Comparison of ENCODE assay signal across 23 cellular contexts in genomic region chr13:97951376-97951775, GRCh38.
"Had no signal": no experiment of that assay in that cellular context is flagged by ENCODE, and none has a peak within 500 bp of the region (broad histone marks: within the 10 kb centered on the region; RNA-seq: fewer than 3 reads in every experiment).

No MANE protein-coding gene starts in this region.

- H3K4me1 ChIP-seq: colonic mucosa, esophagus squamous epithelium, gastrocnemius medialis, heart right ventricle, left lung, lower lobe of right lung had no signal

- DNase-seq: colonic mucosa; cortex of kidney; effector CD8-positive, alpha-beta T cell; effector memory CD8-positive, alpha-beta T cell; endodermal cell; erythroblast; esophagus squamous epithelium; foreskin fibroblast; foreskin melanocyte; gastrocnemius medialis; glutamatergic neuron; head of caudate nucleus; heart right ventricle; hippocampal formation; left cardiac atrium; left lung; left ventricle myocardium superior; lower lobe of right lung; mesenchymal stem cell; mucosa of descending colon; naive B cell had no signal

- H3K27me3 ChIP-seq: colonic mucosa, esophagus squamous epithelium, gastrocnemius medialis, heart right ventricle, left lung had no signal

- H3K9me3 ChIP-seq: colonic mucosa, esophagus squamous epithelium, gastrocnemius medialis, heart right ventricle, lower lobe of right lung, mucosa of descending colon had no signal

- ATAC-seq: effector memory CD8-positive, alpha-beta T cell; esophagus mucosa; gastrocnemius medialis; heart right ventricle; left cardiac atrium; left lung; left ventricle myocardium superior; lower lobe of right lung; mucosa of descending colon had no signal

- H3K4me3 ChIP-seq: colonic mucosa, esophagus squamous epithelium, gastrocnemius medialis, heart right ventricle, left lung, lower lobe of right lung, mucosa of descending colon had no signal

- H3K36me3 ChIP-seq: colonic mucosa, esophagus squamous epithelium, gastrocnemius medialis, heart right ventricle, left lung, lower lobe of right lung had no signal

- H3K27ac ChIP-seq: colonic mucosa, epithelial cell of prostate, esophagus squamous epithelium, gastrocnemius medialis, heart right ventricle, left lung, lower lobe of right lung had no signal
